In genomic region chr22:35379146-35379993, GRCh38 we compare ENCODE assay signal across 1 cellular context.
A peak's percentile ranks its signal among the peaks of the same experiment; 100 is the strongest.
TF ChIP-seq lines count a peak whose summit lies in the region.

No MANE protein-coding gene starts in this region.

TF ChIP-seq in HepG2, 621 proteins besides CTCF, POLR2A, EP300 and RAD21 (continued from another document and continues in another):
- TF ChIP-seq ARID5B (CRISPR knock-in tag; IDR thresholded peaks at IDR 0.05) (peak; percentile 52), POGK (CRISPR knock-in tag; conservative IDR thresholded peaks at IDR 0.05) (no peak), HDAC2 (CRISPR knock-in tag; IDR thresholded peaks at IDR 0.05) (0 out of 2 replicates have a peak, but pooled peaks have one; percentile 12), ZSCAN9 (CRISPR knock-in tag; IDR thresholded peaks at IDR 0.05; ENCODE audit: borderline replicate concordance) (no peak), ZBTB26 (CRISPR knock-in tag; IDR thresholded peaks at IDR 0.05; ENCODE audit: borderline replicate concordance) (no peak), RCOR2 (CRISPR knock-in tag; IDR thresholded peaks at IDR 0.05) (no peak), ZNF629 (CRISPR knock-in tag; conservative IDR thresholded peaks at IDR 0.05) (no peak), NR2F6 (IDR thresholded peaks at IDR 0.05) (peak; percentile 81; the same call in 1 of the 2 replicates), NR2F6 (CRISPR knock-in tag; IDR thresholded peaks at IDR 0.05) (peak; percentile 66; the same call in 1 of the 2 replicates), ZNF784 (CRISPR knock-in tag; IDR thresholded peaks at IDR 0.05; ENCODE audit: borderline replicate concordance) (no peak), ZNF33B (CRISPR knock-in tag; IDR thresholded peaks at IDR 0.05) (no peak), ZNF652 (CRISPR knock-in tag; IDR thresholded peaks at IDR 0.05; ENCODE audit: borderline replicate concordance, low read depth) (no peak), PPARG (CRISPR knock-in tag; conservative IDR thresholded peaks at IDR 0.05) (peak; percentile 83), ZBTB38 (CRISPR knock-in tag; IDR thresholded peaks at IDR 0.05) (no peak), SOX6 (IDR thresholded peaks at IDR 0.05) (no peak), SOX6 (CRISPR knock-in tag; IDR thresholded peaks at IDR 0.05) (peak; percentile 69), ATM (IDR thresholded peaks at IDR 0.05; ENCODE audit: borderline replicate concordance) (no peak), ZNF354B (CRISPR knock-in tag; IDR thresholded peaks at IDR 0.05) (no peak), ZBTB34 (CRISPR knock-in tag; IDR thresholded peaks at IDR 0.05) (0 out of 2 replicates have a peak, but pooled peaks have one; percentile 17), SOX13 (IDR thresholded peaks at IDR 0.05) (no peak), SOX13 (CRISPR knock-in tag; conservative IDR thresholded peaks at IDR 0.05 in 1 of 2, IDR thresholded peaks at IDR 0.05 in 1 of 2) (peak in 1 of 2 experiments; percentile 83; a peak in 2 of 4 replicates), POLR2AphosphoS2 (IDR thresholded peaks at IDR 0.05; ENCODE audit: low read depth, low read length) (no peak), FOSL2 (CRISPR knock-in tag; IDR thresholded peaks at IDR 0.05) (0 out of 2 replicates have a peak, but pooled peaks have one; percentile 33), ZNF609 (CRISPR knock-in tag; IDR thresholded peaks at IDR 0.05; ENCODE audit: borderline replicate concordance) (no peak), NR2F1 (CRISPR knock-in tag; IDR thresholded peaks at IDR 0.05) (peak in 1 of 2 experiments; percentile 49; a peak in 2 of 4 replicates), TP53 (CRISPR knock-in tag; conservative IDR thresholded peaks at IDR 0.05) (no peak), ZNF761 (CRISPR knock-in tag; conservative IDR thresholded peaks at IDR 0.05) (no peak), MATR3 (CRISPR knock-in tag; IDR thresholded peaks at IDR 0.05) (no peak), ZNF224 (CRISPR knock-in tag; IDR thresholded peaks at IDR 0.05) (no peak), PHF21A (CRISPR knock-in tag; IDR thresholded peaks at IDR 0.05) (peak; percentile 62; the same call in 1 of the 2 replicates), CHD4 (IDR thresholded peaks at IDR 0.05; ENCODE audit: borderline replicate concordance, low read length) (no peak; the same call in 1 of the 2 replicates), NR2F2 (IDR thresholded peaks at IDR 0.05; ENCODE audit: borderline replicate concordance, low read depth) (peak; percentile 72; the same call in 1 of the 2 replicates), DMAP1 (CRISPR knock-in tag; IDR thresholded peaks at IDR 0.05) (no peak), MIER2 (CRISPR knock-in tag; IDR thresholded peaks at IDR 0.05) (no peak), MYC (CRISPR knock-in tag; IDR thresholded peaks at IDR 0.05; ENCODE audit: borderline replicate concordance) (no peak), DPF2 (CRISPR knock-in tag; IDR thresholded peaks at IDR 0.05; ENCODE audit: borderline replicate concordance, low read depth) (no peak), EZH2 (conservative IDR thresholded peaks at IDR 0.05; ENCODE audit: low read depth, low read length) (no peak), KDM5A (IDR thresholded peaks at IDR 0.05; ENCODE audit: borderline replicate concordance, low read length) (no peak), IKZF1 (IDR thresholded peaks at IDR 0.05) (no peak), SNAPC2 (CRISPR knock-in tag; IDR thresholded peaks at IDR 0.05) (no peak), ATF3 (CRISPR knock-in tag; IDR thresholded peaks at IDR 0.05) (no peak), HNF4G (IDR thresholded peaks at IDR 0.05; ENCODE audit: borderline replicate concordance, low read depth, low read length) (peak; percentile 88), HNF4G (CRISPR knock-in tag; IDR thresholded peaks at IDR 0.05; ENCODE audit: borderline replicate concordance, low read depth) (no peak), ZNF83 (CRISPR knock-in tag; IDR thresholded peaks at IDR 0.05; ENCODE audit: borderline replicate concordance) (no peak), ZNF543 (CRISPR knock-in tag; IDR thresholded peaks at IDR 0.05) (no peak), STAT6 (CRISPR knock-in tag; IDR thresholded peaks at IDR 0.05; ENCODE audit: borderline replicate concordance) (no peak), CEBPG (CRISPR knock-in tag; IDR thresholded peaks at IDR 0.05) (peak; percentile 55; the same call in 1 of the 2 replicates), ZKSCAN1 (IDR thresholded peaks at IDR 0.05; ENCODE audit: low read length) (no peak), ZEB1 (IDR thresholded peaks at IDR 0.05; ENCODE audit: insufficient replicate concordance, low read depth) (peak; percentile 96), ZNF263 (CRISPR knock-in tag; IDR thresholded peaks at IDR 0.05) (no peak), TIGD3 (CRISPR knock-in tag; IDR thresholded peaks at IDR 0.05; ENCODE audit: borderline replicate concordance) (no peak), ZBTB7B (CRISPR knock-in tag; IDR thresholded peaks at IDR 0.05) (no peak)
